ENCODE assay signal across 8 cellular contexts in the genomic region with DNA sequence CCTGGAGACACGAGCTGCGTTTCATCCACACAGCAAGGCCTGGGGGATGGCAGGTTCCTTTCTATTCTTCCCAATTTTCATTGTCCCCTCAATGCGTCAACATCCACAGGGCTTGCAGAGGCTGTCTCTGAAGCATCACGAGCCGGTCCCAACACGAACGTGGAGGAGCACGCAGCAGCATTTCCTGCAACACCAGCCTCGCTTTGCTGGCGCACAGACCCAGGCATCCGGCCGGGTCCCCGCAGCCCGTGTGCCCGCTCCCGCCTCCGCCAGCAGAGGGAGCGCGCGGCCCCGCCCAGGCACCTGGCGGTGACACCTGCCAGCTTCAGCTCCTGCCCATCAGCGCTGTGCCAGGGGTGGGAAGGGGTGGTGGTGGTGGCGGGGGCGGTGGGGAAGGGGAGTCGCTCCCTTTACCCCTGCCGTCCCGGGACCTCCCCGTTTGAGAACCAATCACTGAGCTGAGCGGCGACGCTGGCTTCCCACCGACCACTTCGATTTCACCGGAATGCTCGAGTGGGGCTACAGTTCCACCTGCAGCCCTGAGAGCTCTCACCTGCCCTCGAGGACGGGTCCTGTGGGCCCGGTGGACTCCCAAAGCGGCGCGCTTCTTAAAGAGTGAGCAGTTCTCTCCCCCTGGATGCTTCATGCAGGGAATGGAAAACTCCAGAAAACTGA.
DNase-seq lines count a peak whose midpoint lies in the region; ATAC-seq and TF ChIP-seq lines count a peak whose summit lies in the region.

No MANE protein-coding gene starts in this region.

- no peak overlapping the region for H4K8ac ChIP-seq in IMR-90 (ENCODE audit: low read depth in 2 of 2, low read length in 2 of 2)

- no peak for TF ChIP-seq POLR2A in IMR-90 (IDR thresholded peaks at IDR 0.05; ENCODE audit: low read depth, low read length)

- H2AK5ac ChIP-seq in IMR-90 (ENCODE audit: low read depth, low read length) = no peak overlapping the region

- CTCF ChIA-PET in Calu3 (lab: Charles Lee) (no interaction called here), IMR-90 (lab: Yijun Ruan, JAX) (no interaction called here)
- CTCF ChIA-PET in activated CD4-positive, alpha-beta memory T cell treated with anti-CD3 and anti-CD28 coated beads, Interleukin-2, amount 10 ng/mL, durations not matched to agents 7 days and 5 days (lab: Charles Lee) = interaction anchor here (1.3 to 1.7 kb wide), 3 partner anchors 9 to 390 kb away, joined by 3 read pairs; no protein-coding TSS in a partner anchor

- no peak overlapping the region for H3K9ac ChIP-seq in IMR-90 (ENCODE audit: low read depth, low read length)

- DNase-seq in Calu3 (peak; percentile 56), IMR-90 (no peak), kidney epithelial cell (ENCODE audit: low read depth) (no peak), upper lobe of right lung (peak; percentile 77), nucleus accumbens (lab: John Stamatoyannopoulos, UW) (no peak), Kasumi-1 (lab: John Stamatoyannopoulos, UW) (no peak)
- DNase-seq in activated CD4-positive, alpha-beta memory T cell treated with anti-CD3 and anti-CD28 coated beads, Interleukin-2, amount 10 ng/mL, durations not matched to agents 7 days and 5 days = peak; percentile 45

- H3K27ac Mint-ChIP-seq in Calu3 (ENCODE audit: unreplicated experiment) = no peak overlapping the region
- H3K27ac Mint-ChIP-seq in activated CD4-positive, alpha-beta memory T cell treated with anti-CD3 and anti-CD28 coated beads, Interleukin-2, amount 10 ng/mL, durations not matched to agents 7 days and 5 days = no peak overlapping the region

- H3K4me2 ChIP-seq in IMR-90 (ENCODE audit: low read depth, low read length) = no peak overlapping the region

- BruUV-seq in Calu3 (replicated peaks; lab: Mats Ljungman, UMichigan) (no TSS peak), IMR-90 (replicated peaks; lab: Mats Ljungman, UMichigan) (no TSS peak)

- 52% methylated on average over 10 of the region's 42 CpGs; no CpG with 5 or more reads in 1 of the 2 experiments for WGBS in IMR-90 (ENCODE audit: extremely low coverage in 2 of 2, insufficient read length in 1 of 2), 2 experiments

- POLR2A ChIA-PET in IMR-90 (lab: Charles Lee; ENCODE audit: unreplicated experiment) = no interaction called here
- POLR2A ChIA-PET in activated CD4-positive, alpha-beta memory T cell treated with anti-CD3 and anti-CD28 coated beads, Interleukin-2, amount 10 ng/mL, durations not matched to agents 7 days and 5 days (lab: Charles Lee) = no interaction called here

- dilution Hi-C loops in IMR-90 (cut with HindIII; ENCODE audit: low sequenced_read_pairs, unreplicated experiment) = no loop called here

- H2AFZ ChIP-seq in IMR-90 (replicated peaks; ENCODE audit: low read length, poor library complexity) = peak overlapping the region; percentile 71

- H2BK5ac ChIP-seq in IMR-90 (ENCODE audit: low read depth, low read length, poor library complexity, severe bottlenecking) = no peak overlapping the region

- H3K27me3 ChIP-seq in IMR-90 (ENCODE audit: control insufficient read depth, insufficient read depth, low read length) (no peaks in the 10 kb centered on the region), kidney epithelial cell (ENCODE audit: control insufficient read depth, insufficient read depth, low read length) (no peaks in the 10 kb centered on the region), upper lobe of right lung (peaks cover 7% of the 10 kb centered on the region)

- H3K4me1 ChIP-seq in IMR-90 (ENCODE audit: control insufficient read depth, insufficient read depth, low read length) (no peaks in the 10 kb centered on the region), upper lobe of right lung (no peaks in the 10 kb centered on the region)

- no peaks in the 10 kb centered on the region for H3K4me1 Mint-ChIP-seq in Calu3 (ENCODE audit: low read depth, unreplicated experiment)
- no peaks in the 10 kb centered on the region for H3K4me1 Mint-ChIP-seq in activated CD4-positive, alpha-beta memory T cell treated with anti-CD3 and anti-CD28 coated beads, Interleukin-2, amount 10 ng/mL, durations not matched to agents 7 days and 5 days

- H3K27ac ChIP-seq in IMR-90 (ENCODE audit: insufficient read depth, low read length) (no peak overlapping the region), upper lobe of right lung (no peak overlapping the region)

- no peak overlapping the region for H2AK9ac ChIP-seq in IMR-90 (replicated peaks; ENCODE audit: low read depth, low read length, poor library complexity)

- H3K79me1 ChIP-seq in IMR-90 (ENCODE audit: low read depth in 1 of 2, low read length in 2 of 2) = no peaks in the 10 kb centered on the region

- H4K91ac ChIP-seq in IMR-90 (ENCODE audit: insufficient read depth, low read depth, low read length) = no peak overlapping the region

- H3K27me3 Mint-ChIP-seq in Calu3 (ENCODE audit: unreplicated experiment) = no peaks in the 10 kb centered on the region
- H3K27me3 Mint-ChIP-seq in activated CD4-positive, alpha-beta memory T cell treated with anti-CD3 and anti-CD28 coated beads, Interleukin-2, amount 10 ng/mL, durations not matched to agents 7 days and 5 days = peaks cover 4% of the 10 kb centered on the region

- H3K56ac ChIP-seq in IMR-90 (ENCODE audit: extremely low read depth, insufficient read depth, low read length) = no peak overlapping the region

- H2BK20ac ChIP-seq in IMR-90 (ENCODE audit: low read depth, low read length) = no peak overlapping the region

- H2BK15ac ChIP-seq in IMR-90 (ENCODE audit: low read depth, low read length) = no peak overlapping the region

- in situ Hi-C loops in IMR-90 (cut with MboI; ENCODE audit: low sequenced_read_pairs) = no loop called here

- H4K5ac ChIP-seq in IMR-90 (ENCODE audit: low read depth, low read length) = no peak overlapping the region

- H3K9me3 ChIP-seq in IMR-90 (ENCODE audit: control insufficient read depth, insufficient read depth, low read length) (peaks cover 30% of the 10 kb centered on the region), upper lobe of right lung (no peaks in the 10 kb centered on the region)

- TF ChIP-seq CTCF in Calu3 (IDR thresholded peaks at IDR 0.05; ENCODE audit: unreplicated experiment) (peak; percentile 31), IMR-90 (conservative IDR thresholded peaks at IDR 0.05; ENCODE audit: low read depth, low read length) (no peak), kidney epithelial cell (IDR thresholded peaks at IDR 0.05; ENCODE audit: insufficient read depth, low read length, poor library complexity, severe bottlenecking) (peak; percentile 44), upper lobe of right lung (IDR thresholded peaks at IDR 0.05) (peak; percentile 56)

- no peak overlapping the region for H3K18ac ChIP-seq in IMR-90 (ENCODE audit: low read depth, low read length)

- no peak overlapping the region for H3K4me3 ChIP-seq in IMR-90 (ENCODE audit: insufficient read depth, low read depth, low read length)
- no peak overlapping the region for H3K4me3 ChIP-seq in kidney epithelial cell (ENCODE audit: low read depth, low read length)
- no peak overlapping the region for H3K4me3 ChIP-seq in upper lobe of right lung

- H3K9me1 ChIP-seq in IMR-90 (ENCODE audit: insufficient read depth, low read length) = no peaks in the 10 kb centered on the region

- no peak for TF ChIP-seq RAD21 in IMR-90 (IDR thresholded peaks at IDR 0.05; ENCODE audit: low read length)

- peak; percentile 84 for ATAC-seq in GM19438 (IDR thresholded peaks at IDR 0.05; ENCODE audit: low read depth, unreplicated experiment)
- no peak for ATAC-seq in IMR-90 (ENCODE audit: low read depth)
- peak; percentile 92 for ATAC-seq in upper lobe of right lung

- H3K4me3 Mint-ChIP-seq in Calu3 (ENCODE audit: low read depth, unreplicated experiment) = no peak overlapping the region
- no peak overlapping the region for H3K4me3 Mint-ChIP-seq in activated CD4-positive, alpha-beta memory T cell treated with anti-CD3 and anti-CD28 coated beads, Interleukin-2, amount 10 ng/mL, durations not matched to agents 7 days and 5 days

- H4K20me1 ChIP-seq in IMR-90 (ENCODE audit: insufficient read depth, low read length) = no peaks in the 10 kb centered on the region

- no peak overlapping the region for H3K4ac ChIP-seq in IMR-90 (ENCODE audit: low read depth, low read length)

- no peaks in the 10 kb centered on the region for H3K36me3 Mint-ChIP-seq in Calu3 (ENCODE audit: insufficient read depth, unreplicated experiment)
- H3K36me3 Mint-ChIP-seq in activated CD4-positive, alpha-beta memory T cell treated with anti-CD3 and anti-CD28 coated beads, Interleukin-2, amount 10 ng/mL, durations not matched to agents 7 days and 5 days (ENCODE audit: low read depth) = no peaks in the 10 kb centered on the region

- intact Hi-C loops in Calu3 (cut with micrococcal nuclease; ENCODE audit: unreplicated experiment) (loop anchor here (2.0 to 10.0 kb wide), 2 partner anchors 392 to 690 kb away; no protein-coding TSS in a partner anchor), IMR-90 (cut with micrococcal nuclease) (no loop called here), upper lobe of right lung (cut with DNase I) (no loop called here)

- H2BK120ac ChIP-seq in IMR-90 (ENCODE audit: low read depth, low read length) = no peak overlapping the region

- H3K9me3 Mint-ChIP-seq in Calu3 (ENCODE audit: low read depth, unreplicated experiment) = peaks cover 2% of the 10 kb centered on the region
- H3K9me3 Mint-ChIP-seq in activated CD4-positive, alpha-beta memory T cell treated with anti-CD3 and anti-CD28 coated beads, Interleukin-2, amount 10 ng/mL, durations not matched to agents 7 days and 5 days = no peaks in the 10 kb centered on the region

- no peak overlapping the region for H3K23ac ChIP-seq in IMR-90 (ENCODE audit: low read depth, low read length)

- no peaks in the 10 kb centered on the region for H3K36me3 ChIP-seq in IMR-90 (ENCODE audit: control insufficient read depth, insufficient read depth, low read length)
- H3K36me3 ChIP-seq in kidney epithelial cell (ENCODE audit: control insufficient read depth, insufficient read depth, low read length) = no peaks in the 10 kb centered on the region
- no peaks in the 10 kb centered on the region for H3K36me3 ChIP-seq in upper lobe of right lung

- H3K14ac ChIP-seq in IMR-90 (replicated peaks; ENCODE audit: low read depth, low read length) = no peak overlapping the region

TF ChIP-seq in IMR-90, 13 proteins besides CTCF, POLR2A, EP300 and RAD21 (continues in another document):
- no peak for TF ChIP-seq MAZ (IDR thresholded peaks at IDR 0.05; ENCODE audit: borderline replicate concordance, low read depth, low read length)
- no peak for TF ChIP-seq MAFK (IDR thresholded peaks at IDR 0.05; ENCODE audit: low read depth, low read length)
- TF ChIP-seq RFX5 (IDR thresholded peaks at IDR 0.05; ENCODE audit: low read depth, low read length) = no peak
- no peak for TF ChIP-seq NFE2L2 (IDR thresholded peaks at IDR 0.05; ENCODE audit: low read depth, low read length)
- no peak for TF ChIP-seq CHD1 (IDR thresholded peaks at IDR 0.05; ENCODE audit: low read depth, low read length)
- TF ChIP-seq SMC3 (IDR thresholded peaks at IDR 0.05; ENCODE audit: low read depth, low read length) = no peak

Comparison
In these comparisons a context has a peak if more than half of its experiments do, and no peak if none do; other contexts are left out.
1. DNase-seq: peak in Calu3 (single experiment), activated CD4-positive, alpha-beta memory T cell treated with anti-CD3 and anti-CD28 coated beads, Interleukin-2, amount 10 ng/mL, durations not matched to agents 7 days and 5 days (single experiment) and upper lobe of right lung (single experiment); none in IMR-90 (single experiment), kidney epithelial cell (single experiment), nucleus accumbens (0 of 56) and Kasumi-1 (0 of 2).